In the genomic region with DNA sequence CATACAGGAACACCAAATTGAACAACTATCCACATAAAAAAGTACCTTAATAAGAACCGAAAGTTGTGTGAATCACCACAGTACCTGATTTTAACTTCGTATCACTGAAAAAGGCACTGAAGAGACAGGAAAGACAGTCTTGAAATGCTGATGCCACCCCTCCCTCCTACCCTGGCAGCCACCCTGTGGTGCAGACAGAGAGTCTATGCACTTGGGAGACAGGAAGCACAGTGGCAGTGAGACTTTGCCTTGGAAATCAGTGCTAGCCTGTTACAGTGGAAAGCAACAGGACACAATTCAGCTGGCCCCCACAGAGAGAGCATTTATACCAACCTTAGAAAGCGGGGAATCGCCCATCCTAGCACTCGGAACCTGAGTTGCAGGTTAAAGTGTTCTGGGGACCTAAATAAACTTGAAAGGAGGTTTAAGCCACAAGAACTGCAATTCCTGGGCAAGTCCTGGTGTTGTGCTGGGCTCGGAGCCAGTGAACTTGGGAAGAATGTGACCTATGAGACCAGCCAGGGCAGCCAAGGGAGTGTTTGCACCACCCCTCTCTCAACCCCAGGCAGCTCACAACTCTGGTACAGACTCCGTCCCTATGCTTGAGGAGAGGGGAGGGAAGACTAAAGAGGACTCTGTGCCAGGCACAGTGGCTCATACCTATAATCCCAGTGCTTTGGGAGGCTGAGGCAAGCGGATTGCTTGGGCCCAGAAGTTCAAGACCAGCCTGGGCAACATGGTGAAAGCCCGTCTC, we compare ENCODE assay signal across 9 cellular contexts.
DNase-seq lines count a peak whose midpoint lies in the region; ATAC-seq and TF ChIP-seq lines count a peak whose summit lies in the region.
"Had no signal": no experiment of that assay in that cellular context is flagged by ENCODE, and none has a peak within 500 bp of the region (broad histone marks: within the 10 kb centered on the region; RNA-seq: fewer than 3 reads in every experiment).

No MANE protein-coding gene starts in this region.

- peaks cover 24 to 34% (median 30%) of the 10 kb centered on the region in 3 donors for H3K36me3 Mint-ChIP-seq in naive thymus-derived CD8-positive, alpha-beta T cell
- H3K36me3 Mint-ChIP-seq: natural killer cell had no signal

- H3K27me3 Mint-ChIP-seq in naive thymus-derived CD8-positive, alpha-beta T cell: no peaks in the 10 kb centered on the region

- peaks cover 5% of the 10 kb centered on the region for H3K9me3 ChIP-seq in MG63
- peaks cover 2% of the 10 kb centered on the region for H3K9me3 ChIP-seq in osteoblast (ENCODE audit: low read depth, low read length)

- POLR2A ChIA-PET in naive thymus-derived CD8-positive, alpha-beta T cell (lab: Charles Lee): no interaction called here

- in situ Hi-C loops in GM13977 (cut with MboI; ENCODE audit: low pct_unique_long_range_greater_than_20kb, low sequenced_read_pairs, unreplicated experiment): no loop called here

- no peak overlapping the region for H3K27ac Mint-ChIP-seq in naive thymus-derived CD8-positive, alpha-beta T cell
- H3K27ac Mint-ChIP-seq: natural killer cell had no signal

- H2AFZ ChIP-seq in osteoblast (ENCODE audit: low read length): no peak overlapping the region

- H3K4me1 Mint-ChIP-seq in naive thymus-derived CD8-positive, alpha-beta T cell: peaks cover 6 to 16% (median 9%) of the 10 kb centered on the region in 4 donors

- no peaks in the 10 kb centered on the region for H4K20me1 ChIP-seq in osteoblast (ENCODE audit: insufficient read depth, low read length)

- peak; percentile 71 for DNase-seq in AG10803 (ENCODE audit: low read depth)
- DNase-seq in MG63: peak; percentile 84
- peak; percentile 65 for DNase-seq in fibroblast of villous mesenchyme (ENCODE audit: low read depth)
- no peak for DNase-seq in osteoblast (ENCODE audit: insufficient read length, low spot score, missing footprints)
- no peak for DNase-seq in GM13977 (ENCODE audit: low spot score)
- DNase-seq in naive thymus-derived CD8-positive, alpha-beta T cell: no peak
- DNase-seq: natural killer cell had no signal

- H3K27me3 ChIP-seq in MG63: no peaks in the 10 kb centered on the region
- no peaks in the 10 kb centered on the region for H3K27me3 ChIP-seq in osteoblast (ENCODE audit: insufficient read depth, low read length)

- no peak for ATAC-seq in naive thymus-derived CD8-positive, alpha-beta T cell
- no peak for ATAC-seq in HG03469 (IDR thresholded peaks at IDR 0.05; ENCODE audit: unreplicated experiment)
- ATAC-seq in HG03520 (IDR thresholded peaks at IDR 0.05; ENCODE audit: unreplicated experiment): no peak
- ATAC-seq: natural killer cell had no signal

- no peak overlapping the region for H3K4me3 ChIP-seq in AG10803 (ENCODE audit: low read length)
- no peak overlapping the region for H3K4me3 ChIP-seq in MG63
- no peak overlapping the region for H3K4me3 ChIP-seq in fibroblast of villous mesenchyme (ENCODE audit: low read depth, low read length)
- H3K4me3 ChIP-seq in osteoblast (ENCODE audit: insufficient read depth, low read length): no peak overlapping the region

- no peak overlapping the region for H3K4me3 Mint-ChIP-seq in naive thymus-derived CD8-positive, alpha-beta T cell
- H3K4me3 Mint-ChIP-seq: natural killer cell had no signal

- H3K36me3 ChIP-seq in MG63: no peaks in the 10 kb centered on the region
- H3K36me3 ChIP-seq in osteoblast (ENCODE audit: insufficient read depth, low read length): no peaks in the 10 kb centered on the region

- H3K27ac ChIP-seq in osteoblast (ENCODE audit: low read depth, low read length): no peak overlapping the region

- H3K9me3 Mint-ChIP-seq in naive thymus-derived CD8-positive, alpha-beta T cell: peaks cover 2 to 20% (median 11%) of the 10 kb centered on the region in 9 donors
- H3K9me3 Mint-ChIP-seq: natural killer cell had no signal

- no peaks in the 10 kb centered on the region for H3K79me2 ChIP-seq in osteoblast (ENCODE audit: insufficient read depth, low read length)

- H3K4me1 ChIP-seq in osteoblast (ENCODE audit: insufficient read depth, low read length): peaks cover 7% of the 10 kb centered on the region

- peak overlapping the region; percentile 44 for H3K4me2 ChIP-seq in osteoblast (ENCODE audit: insufficient read depth, low read length)

- no peak for TF ChIP-seq CTCF in AG10803 (conservative IDR thresholded peaks at IDR 0.05; ENCODE audit: low read length)
- no peak for TF ChIP-seq CTCF in fibroblast of villous mesenchyme (IDR thresholded peaks at IDR 0.05; ENCODE audit: insufficient read depth, low read depth, low read length)
- TF ChIP-seq CTCF in osteoblast (IDR thresholded peaks at IDR 0.05; ENCODE audit: extremely low read depth, low read depth, low read length): no peak
- TF ChIP-seq CTCF in GM13977 (IDR thresholded peaks at IDR 0.05; ENCODE audit: extremely low read depth, insufficient read depth, missing control alignments): no peak

Comparison
In these comparisons a context has a peak if more than half of its experiments do, and no peak if none do; other contexts are left out.
1. DNase-seq: peak in AG10803 (single experiment), MG63 (single experiment) and fibroblast of villous mesenchyme (single experiment); none in osteoblast (single experiment), GM13977 (single experiment) and naive thymus-derived CD8-positive, alpha-beta T cell (0 of 10).